30 cellular contexts compared by ENCODE assay signal in genomic region chr15:35727627-35728026, GRCh38.
"Had no signal": no experiment of that assay in that cellular context is flagged by ENCODE, and none has a peak within 500 bp of the region (broad histone marks: within the 10 kb centered on the region; RNA-seq: fewer than 3 reads in every experiment).

No MANE protein-coding gene starts in this region.

- H3K9me3 ChIP-seq: neutrophil, prostate gland, sigmoid colon, upper lobe of left lung, vagina had no signal

- H3K27ac Mint-ChIP-seq: activated CD8-positive, alpha-beta T cell treated with anti-CD3 and anti-CD28 coated beads for 36 hours; activated T-helper 17 cell treated with anti-CD3 and anti-CD28 coated beads, Interleukin-2, amount 50 U/mL, for 72 hours; naive thymus-derived CD4-positive, alpha-beta T cell; stimulated activated effector memory CD8-positive, alpha-beta T cell treated with anti-CD3 and anti-CD28 coated beads, Interleukin-12 subunit alpha, Interleukin-12 subunit beta, amount 100 ng/mL, for 72 hours; stimulated activated naive CD8-positive, alpha-beta T cell treated with anti-CD3 and anti-CD28 coated beads, Interleukin-15, Interleukin-2, amounts not matched to agents 100 ng/mL and 50 ng/mL, for 24 hours; T-helper 17 cell; WTC11 had no signal

- H3K27me3 Mint-ChIP-seq: stimulated activated naive CD8-positive, alpha-beta T cell treated with anti-CD3 and anti-CD28 coated beads, Interleukin-15, Interleukin-2, amounts not matched to agents 100 ng/mL and 50 ng/mL, for 24 hours had no signal

- H3K9me3 Mint-ChIP-seq: activated CD8-positive, alpha-beta T cell treated with anti-CD3 and anti-CD28 coated beads for 36 hours; activated T-cell treated with anti-CD3 and anti-CD28 coated beads, Interleukin-2, amount 50 U/mL, for 4 hours; stimulated activated effector memory CD8-positive, alpha-beta T cell treated with anti-CD3 and anti-CD28 coated beads, Interleukin-12 subunit alpha, Interleukin-12 subunit beta, amount 100 ng/mL, for 72 hours; stimulated activated naive CD8-positive, alpha-beta T cell treated with anti-CD3 and anti-CD28 coated beads, Interleukin-15, Interleukin-2, amounts not matched to agents 100 ng/mL and 50 ng/mL, for 24 hours; WTC11 had no signal

- H3K27ac ChIP-seq: brain microvascular endothelial cell, coronary artery, dorsolateral prefrontal cortex, neutrophil, sigmoid colon, upper lobe of left lung, vagina had no signal

- DNase-seq: activated CD4-positive, alpha-beta T cell treated with anti-CD3 and anti-CD28 coated beads, Interleukin-2, amount 50 U/mL, for 1 hour; activated CD8-positive, alpha-beta T cell treated with anti-CD3 and anti-CD28 coated beads for 36 hours; activated gamma-delta T cell treated with Interleukin-2 at 50 U/mL for 16 hours; activated naive CD4-positive, alpha-beta T cell treated with anti-CD3 and anti-CD28 coated beads, Interleukin-2, amount 50 U/mL, for 16 hours; activated T-cell treated with anti-CD3 and anti-CD28 coated beads, Interleukin-2, amount 50 U/mL, for 4 hours; amniotic stem cell; brain microvascular endothelial cell; dorsolateral prefrontal cortex; effector memory CD4-positive, alpha-beta T cell; left cardiac atrium; midbrain; naive thymus-derived CD4-positive, alpha-beta T cell; sigmoid colon; small intestine; stimulated activated CD4-positive, alpha-beta T cell treated with anti-CD3 and anti-CD28 coated beads, Interleukin-4, amount 100 ng/mL, for 24 hours; substantia nigra; T-helper 17 cell; T1000; upper lobe of left lung had no signal

- H3K36me3 Mint-ChIP-seq: naive thymus-derived CD4-positive, alpha-beta T cell; stimulated activated effector memory CD8-positive, alpha-beta T cell treated with anti-CD3 and anti-CD28 coated beads, Interleukin-12 subunit alpha, Interleukin-12 subunit beta, amount 100 ng/mL, for 72 hours; WTC11 had no signal

- H3K27me3 ChIP-seq: brain microvascular endothelial cell, dorsolateral prefrontal cortex, neutrophil, sigmoid colon, upper lobe of left lung, vagina had no signal

- H3K36me3 ChIP-seq: brain microvascular endothelial cell, neutrophil, prostate gland, sigmoid colon, upper lobe of left lung, vagina had no signal

- H3K4me3 Mint-ChIP-seq: activated CD8-positive, alpha-beta T cell treated with anti-CD3 and anti-CD28 coated beads for 36 hours; activated T-cell treated with anti-CD3 and anti-CD28 coated beads, Interleukin-2, amount 50 U/mL, for 4 hours; activated T-helper 17 cell treated with anti-CD3 and anti-CD28 coated beads, Interleukin-2, amount 50 U/mL, for 72 hours; naive thymus-derived CD4-positive, alpha-beta T cell; stimulated activated effector memory CD8-positive, alpha-beta T cell treated with anti-CD3 and anti-CD28 coated beads, Interleukin-12 subunit alpha, Interleukin-12 subunit beta, amount 100 ng/mL, for 72 hours; stimulated activated naive CD8-positive, alpha-beta T cell treated with anti-CD3 and anti-CD28 coated beads, Interleukin-15, Interleukin-2, amounts not matched to agents 100 ng/mL and 50 ng/mL, for 24 hours; WTC11 had no signal

- H3K4me1 ChIP-seq: prostate gland, sigmoid colon, vagina had no signal

- H3K4me3 ChIP-seq: coronary artery, dorsolateral prefrontal cortex, prostate gland, sigmoid colon, upper lobe of left lung, vagina had no signal

- FAIRE-seq: astrocyte, frontal cortex, keratinocyte, small intestine had no signal

- H3K4me1 Mint-ChIP-seq: activated T-helper 17 cell treated with anti-CD3 and anti-CD28 coated beads, Interleukin-2, amount 50 U/mL, for 72 hours; naive thymus-derived CD4-positive, alpha-beta T cell; stimulated activated effector memory CD8-positive, alpha-beta T cell treated with anti-CD3 and anti-CD28 coated beads, Interleukin-12 subunit alpha, Interleukin-12 subunit beta, amount 100 ng/mL, for 72 hours had no signal
